ENCODE assay signal across 8 cellular contexts in genomic region chr3:195001961-195002861, GRCh38.
DNase-seq lines count a peak whose midpoint lies in the region; ATAC-seq, FAIRE-seq and TF ChIP-seq lines count a peak whose summit lies in the region.

No MANE protein-coding gene starts in this region.

- no peak for TF ChIP-seq POLR2A in GM12891 (IDR thresholded peaks at IDR 0.05; ENCODE audit: low read depth, low read length)
- no peak for TF ChIP-seq POLR2A in HepG2 (IDR thresholded peaks at IDR 0.05; ENCODE audit: insufficient read depth in 1 of 2, low read depth in 2 of 2, low read length in 2 of 2)
- no peak for TF ChIP-seq POLR2A in vagina (IDR thresholded peaks at IDR 0.05)

- CTCF ChIA-PET in AG04450 (lab: Charles Lee) = interaction anchor here (0.7 to 2.6 kb wide), 5 partner anchors 12 to 319 kb away, joined by 3 to 11 read pairs (median 5); no protein-coding TSS in a partner anchor
- CTCF ChIA-PET in mammary epithelial cell (lab: Charles Lee; ENCODE audit: low non-redundant PET) = no interaction called here
- CTCF ChIA-PET in HepG2 (lab: Yijun Ruan, JAX; ENCODE audit: low intra/inter-chr PET ratio, low total read pairs) = interaction anchor here (1.3 to 1.6 kb wide), 2 partner anchors 104 to 258 kb away, joined by 15 to 19 read pairs; no protein-coding TSS in a partner anchor

- intact Hi-C loops in mammary epithelial cell (cut with micrococcal nuclease) = loop anchor here (1.0 kb wide), 3 partner anchors 104 to 320 kb away; no protein-coding TSS in a partner anchor
- intact Hi-C loops in HepG2 (cut with micrococcal nuclease; ENCODE audit: unreplicated experiment) = loop anchor here (1.0 to 10.0 kb wide), 3 partner anchors 63 to 258 kb away; no protein-coding TSS in a partner anchor
- intact Hi-C loops in vagina (cut with DNase I) = no loop called here

- H3K36me3 ChIP-seq in Karpas-422 (ENCODE audit: insufficient read depth, low read length) (no peaks in the 10 kb centered on the region), mammary epithelial cell (ENCODE audit: insufficient read depth, low read length) (no peaks in the 10 kb centered on the region), HepG2 (replicated peaks in 1 of 2; ENCODE audit: control insufficient read depth in 1 of 2, insufficient read depth in 2 of 2, low read length in 2 of 2) (no peaks in the 10 kb centered on the region), vagina (no peaks in the 10 kb centered on the region)

- H2AFZ ChIP-seq in Karpas-422 (ENCODE audit: low read length) = no peak overlapping the region; the same call in 1 of the 2 replicates
- no peak overlapping the region for H2AFZ ChIP-seq in mammary epithelial cell (ENCODE audit: low read depth, low read length)
- no peak overlapping the region for H2AFZ ChIP-seq in HepG2 (ENCODE audit: low read length)

- peak; percentile 96 for ATAC-seq in HepG2

- TF ChIP-seq RAD21 in HepG2 (CRISPR knock-in tag; IDR thresholded peaks at IDR 0.05) = peak; percentile 86

- H3K4me3 ChIP-seq in AG04450 (ENCODE audit: low read depth, low read length) = no peak overlapping the region
- no peak overlapping the region; the same call in 1 of the 2 replicates for H3K4me3 ChIP-seq in Karpas-422 (ENCODE audit: low read length)
- no peak overlapping the region for H3K4me3 ChIP-seq in mammary epithelial cell (replicated peaks in 1 of 3; ENCODE audit: insufficient read depth in 1 of 3, low read depth in 2 of 3, low read length in 3 of 3)
- no peak overlapping the region for H3K4me3 ChIP-seq in HepG2 (replicated peaks in 1 of 3; ENCODE audit: insufficient read depth in 1 of 3, low read depth in 2 of 3, low read length in 3 of 3)
- no peak overlapping the region for H3K4me3 ChIP-seq in vagina

- TF ChIP-seq CTCF in AG04450 (IDR thresholded peaks at IDR 0.05; ENCODE audit: low read depth, low read length) (peak; percentile 63), mammary epithelial cell (conservative IDR thresholded peaks at IDR 0.05 in 1 of 2, IDR thresholded peaks at IDR 0.05 in 1 of 2; ENCODE audit: extremely low read depth in 1 of 2, insufficient read depth in 1 of 2, low read depth in 1 of 2, low read length in 2 of 2) (peak; percentile 50 to 62), HepG2 (CRISPR knock-in tag; IDR thresholded peaks at IDR 0.05) (peak; percentile 92), vagina (IDR thresholded peaks at IDR 0.05) (no peak)

- H3K9me2 ChIP-seq in Karpas-422 (replicated peaks; ENCODE audit: insufficient read depth, low read length) = no peaks in the 10 kb centered on the region

- H3K9me3 ChIP-seq in AG04450 (ENCODE audit: control insufficient read depth, insufficient read depth, low read length) (no peaks in the 10 kb centered on the region; the same call in 1 of the 2 replicates), Karpas-422 (ENCODE audit: low read length) (no peaks in the 10 kb centered on the region), mammary epithelial cell (replicated peaks; ENCODE audit: insufficient read depth, low read length) (no peaks in the 10 kb centered on the region), HepG2 (ENCODE audit: low read length) (no peaks in the 10 kb centered on the region), vagina (no peaks in the 10 kb centered on the region)

- POLR2A ChIA-PET in AG04450 (lab: Yijun Ruan, JAX) (interaction anchor here (0.9 to 1.2 kb wide), 2 partner anchors 17 to 256 kb away, joined by 3 read pairs; no protein-coding TSS in a partner anchor), HepG2 (lab: Yijun Ruan, JAX) (interaction anchor here (0.9 kb wide), 1 partner anchor 320 kb away, joined by 3 read pairs; no protein-coding TSS in a partner anchor)

- 61% methylated on average over 9 of the region's 9 CpGs for WGBS in mammary epithelial cell (ENCODE audit: low coverage, missing lambda C conversion rate)
- WGBS in HepG2 (ENCODE audit: low lambda C conversion rate) = 22% methylated on average over 9 of the region's 9 CpGs

- dilution Hi-C loops in mammary epithelial cell (cut with HindIII; ENCODE audit: low sequenced_read_pairs) = no loop called here

- H3K27ac ChIP-seq in AG04450 (ENCODE audit: low read depth, low read length) (no peak overlapping the region), Karpas-422 (ENCODE audit: low read length) (no peak overlapping the region), mammary epithelial cell (ENCODE audit: insufficient read depth, low read depth, low read length) (no peak overlapping the region), HepG2 (ENCODE audit: extremely low read length, insufficient read depth, low read length) (no peak overlapping the region), vagina (peak overlapping the region; percentile 34)

- H3K9ac ChIP-seq in Karpas-422 (ENCODE audit: low read length) (peak overlapping the region; percentile 40; the same call in 1 of the 2 replicates), mammary epithelial cell (ENCODE audit: insufficient read depth, low read length) (no peak overlapping the region), HepG2 (ENCODE audit: insufficient read depth, low read depth, low read length) (no peak overlapping the region)

- in situ Hi-C loops in mammary epithelial cell (cut with MboI; ENCODE audit: low sequenced_read_pairs in 2 of 2) (loop anchor here in 1 of 2 donors (25.0 kb wide), 1 partner anchor 260 kb away; the partner anchor contains the start of gene XXYLT1), HepG2 (cut with HindIII; ENCODE audit: extremely low pct_ligation_motif_present, low pct_unique_long_range_greater_than_20kb) (loop anchor here (5.0 to 10.0 kb wide), 2 partner anchors 105 to 253 kb away; no protein-coding TSS in a partner anchor)

- FAIRE-seq in GM12891 (lab: Jason Lieb, UNC) (peak; percentile 91), HepG2 (lab: Jason Lieb, UNC) (peak; percentile 49)

- H3K4me2 ChIP-seq in Karpas-422 (ENCODE audit: low read depth, low read length, poor library complexity, severe bottlenecking) = peak overlapping the region; percentile 55
- H3K4me2 ChIP-seq in mammary epithelial cell (ENCODE audit: insufficient read depth, low read depth, low read length) = no peak overlapping the region
- H3K4me2 ChIP-seq in HepG2 (ENCODE audit: low read depth, low read length) = peak overlapping the region; percentile 21; the same call in 1 of the 2 replicates

- DNase-seq in AG04450 (ENCODE audit: low read depth, low spot score) (no peak), GM12891 (ENCODE audit: insufficient read length, low spot score) (peak; percentile 63), Karpas-422 (peak; percentile 83), NOMO-1 (lab: John Stamatoyannopoulos, UW; ENCODE audit: unreplicated experiment in 2 of 2) (peak; percentile 67 to 72), mammary epithelial cell (peak; percentile 52), HepG2 (ENCODE audit: low spot score) (peak; percentile 65), vagina (ENCODE audit: extremely low spot score in 2 of 2) (peak; percentile 70 to 86), Ammon's horn (ENCODE audit: low spot score) (no peak)

- H3K27me3 ChIP-seq in AG04450 (ENCODE audit: control insufficient read depth, insufficient read depth, low read length) = peaks cover 56% of the 10 kb centered on the region
- H3K27me3 ChIP-seq in Karpas-422 (ENCODE audit: low read length) = no peaks in the 10 kb centered on the region
- no peaks in the 10 kb centered on the region for H3K27me3 ChIP-seq in mammary epithelial cell (ENCODE audit: insufficient read depth, low read length)
- H3K27me3 ChIP-seq in HepG2 (ENCODE audit: control insufficient read depth in 1 of 2, insufficient read depth in 2 of 2, low read length in 2 of 2) = peaks cover 0 to 53% of the 10 kb centered on the region in 2 experiments; a peak in 3 of 5 replicates
- H3K27me3 ChIP-seq in vagina = no peaks in the 10 kb centered on the region

- no peaks in the 10 kb centered on the region for H4K20me1 ChIP-seq in Karpas-422 (ENCODE audit: insufficient read depth, low read depth, low read length)
- no peaks in the 10 kb centered on the region for H4K20me1 ChIP-seq in mammary epithelial cell (ENCODE audit: insufficient read depth, low read length)
- no peaks in the 10 kb centered on the region for H4K20me1 ChIP-seq in HepG2 (ENCODE audit: insufficient read depth, low read length)

- peaks cover 19% of the 10 kb centered on the region for H3K4me1 ChIP-seq in Karpas-422 (ENCODE audit: low read length)
- no peaks in the 10 kb centered on the region for H3K4me1 ChIP-seq in mammary epithelial cell (ENCODE audit: insufficient read depth, low read length)
- H3K4me1 ChIP-seq in HepG2 (ENCODE audit: insufficient read depth, low read length) = peaks cover 20% of the 10 kb centered on the region
- peaks cover 22% of the 10 kb centered on the region for H3K4me1 ChIP-seq in vagina

- BruUV-seq in mammary epithelial cell (replicated peaks; lab: Mats Ljungman, UMichigan) (no TSS peak), HepG2 (replicated peaks; lab: Mats Ljungman, UMichigan) (no TSS peak)

- TF ChIP-seq EP300 in HepG2 (IDR thresholded peaks at IDR 0.05; ENCODE audit: low read depth in 2 of 2, low read length in 2 of 2) (no peak), HepG2 (CRISPR knock-in tag; IDR thresholded peaks at IDR 0.05; ENCODE audit: borderline replicate concordance) (no peak)

- H3K79me2 ChIP-seq in Karpas-422 (ENCODE audit: low read length) (no peaks in the 10 kb centered on the region), mammary epithelial cell (ENCODE audit: insufficient read depth, low read length) (no peaks in the 10 kb centered on the region), HepG2 (ENCODE audit: insufficient read depth, low read length) (no peaks in the 10 kb centered on the region)

TF ChIP-seq in GM12891, 5 proteins besides CTCF, POLR2A, EP300 and RAD21:
- TF ChIP-seq TAF1 (IDR thresholded peaks at IDR 0.05; ENCODE audit: low read depth, low read length) = no peak
- TF ChIP-seq POLR2AphosphoS5 (IDR thresholded peaks at IDR 0.05; ENCODE audit: low read depth, low read length) = no peak
- TF ChIP-seq SPI1 (IDR thresholded peaks at IDR 0.05; ENCODE audit: low read depth, low read length) = no peak
- TF ChIP-seq PAX5 (IDR thresholded peaks at IDR 0.05; ENCODE audit: insufficient read depth, low read length, severe bottlenecking) = no peak
- no peak for TF ChIP-seq POU2F2 (IDR thresholded peaks at IDR 0.05; ENCODE audit: low read depth, low read length)

TF ChIP-seq in HepG2, 621 proteins besides CTCF, POLR2A, EP300 and RAD21 (continues in another document):
- TF ChIP-seq ZGPAT (CRISPR knock-in tag; IDR thresholded peaks at IDR 0.05) (0 out of 2 replicates have a peak, but pooled peaks have one; percentile 43), KDM4B (CRISPR knock-in tag; IDR thresholded peaks at IDR 0.05) (0 out of 2 replicates have a peak, but pooled peaks have one; percentile 55), PHF5A (CRISPR knock-in tag; IDR thresholded peaks at IDR 0.05; ENCODE audit: low read depth, unreplicated experiment) (peak; percentile 44)

Comparison
In these comparisons a context has a peak if more than half of its experiments do, and no peak if none do; other contexts are left out.
1. DNase-seq: peak in GM12891 (single experiment), Karpas-422 (single experiment), NOMO-1 (2 of 2), mammary epithelial cell (single experiment), HepG2 (single experiment) and vagina (2 of 2); none in AG04450 (single experiment) and Ammon's horn (single experiment).
2. CTCF ChIP-seq: peak in AG04450 (single experiment), mammary epithelial cell (2 of 2) and HepG2 (single experiment); none in vagina (0 of 3).